Comparison of ENCODE assay signal across 21 cellular contexts in genomic region chr5:163385276-163385675, GRCh38. TPM values are rescaled to one million over a fixed set of nuclear protein-coding genes. Genes with fewer than 3 reads are reported as not detected.
A peak's percentile ranks its signal among the peaks of the same experiment; 100 is the strongest.
DNase-seq lines count a peak whose midpoint lies in the region; ATAC-seq lines count a peak whose summit lies in the region.
"Had no signal": no experiment of that assay in that cellular context is flagged by ENCODE, and none has a peak within 500 bp of the region (broad histone marks: within the 10 kb centered on the region; RNA-seq: fewer than 3 reads in every experiment).

No MANE protein-coding gene starts in this region.

- DNase-seq in Right ventricle myocardium inferior (ENCODE audit: missing footprints): no peak
- no peak for DNase-seq in cardiac septum (ENCODE audit: low spot score)
- DNase-seq in fibroblast of the conjunctiva (ENCODE audit: low read depth): peak; percentile 68
- DNase-seq in occipital lobe (lab: John Stamatoyannopoulos, UW): peak; percentile 44
- no peak for DNase-seq in NOMO-1 (lab: John Stamatoyannopoulos, UW; ENCODE audit: unreplicated experiment in 2 of 2)
- DNase-seq in RPMI8226: no peak
- no peak for DNase-seq in NCI-H526 (lab: John Stamatoyannopoulos, UW)
- DNase-seq: 8988T; activated CD8-positive, alpha-beta T cell treated with anti-CD3 and anti-CD28 coated beads for 36 hours; activated T-cell treated with anti-CD3 and anti-CD28 coated beads, Interleukin-2, amount 50 U/mL, for 72 hours; Caco-2; DND-41; H7; mesendoderm; NCI-H1092; NCI-H2029 treated with DMSO at 0.1 percent for 48 hours; NCI-H345; spleen; stimulated activated CD4-positive, alpha-beta T cell treated with anti-CD3 and anti-CD28 coated beads, Interleukin-4, amount 100 ng/mL, for 4 hours; stimulated activated naive CD8-positive, alpha-beta T cell treated with anti-CD3 and anti-CD28 coated beads, Interleukin-15, amount 100 ng/mL, for 72 hours had no signal

- ATAC-seq in Right ventricle myocardium inferior (peak; percentile 88), GM18867 (IDR thresholded peaks at IDR 0.05; ENCODE audit: unreplicated experiment) (no peak)
- ATAC-seq: activated CD8-positive, alpha-beta T cell treated with anti-CD3 and anti-CD28 coated beads for 36 hours; activated T-cell treated with anti-CD3 and anti-CD28 coated beads, Interleukin-2, amount 50 U/mL, for 72 hours; stimulated activated naive CD8-positive, alpha-beta T cell treated with anti-CD3 and anti-CD28 coated beads, Interleukin-15, amount 100 ng/mL, for 72 hours had no signal

- intact Hi-C loops in Right ventricle myocardium inferior (cut with DNase I): no loop called here
- intact Hi-C loops in cardiac septum (cut with DNase I): no loop called here

RNA-seq across cellular contexts. Expression of gene CCNG1, which starts 52.1 kb away (rescaled TPM):
- total RNA-seq in Right ventricle myocardium inferior (94.2 TPM), cardiac septum (62.6 TPM), occipital lobe (145 TPM)

Comparison
In these comparisons a context has a peak if more than half of its experiments do, and no peak if none do; other contexts are left out.
1. DNase-seq: peak in fibroblast of the conjunctiva (single experiment) and occipital lobe (single experiment); none in Right ventricle myocardium inferior (single experiment), cardiac septum (single experiment), NOMO-1 (0 of 2), RPMI8226 (single experiment) and NCI-H526 (0 of 2).